1 cellular context compared by ENCODE assay signal in the genomic region with DNA sequence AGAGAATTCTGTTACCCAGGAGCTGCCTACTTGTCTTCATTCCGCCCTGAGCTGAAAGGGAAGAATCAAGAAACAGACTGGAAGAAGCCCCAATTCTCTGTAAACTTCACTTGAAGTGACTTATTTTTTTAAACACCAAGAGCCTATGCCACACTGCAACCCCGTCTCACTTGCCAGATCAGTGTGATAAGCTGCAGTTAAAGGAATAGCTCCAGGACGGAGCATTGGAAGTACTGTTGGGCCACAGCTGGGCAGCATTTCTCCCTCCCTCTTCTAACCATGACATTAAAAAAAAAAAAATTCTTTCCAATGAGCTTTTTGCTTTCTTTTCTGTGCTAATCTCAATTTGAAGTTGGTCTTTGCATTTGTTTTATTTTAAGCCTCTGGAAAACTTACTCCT.
TF ChIP-seq lines count a peak whose summit lies in the region.

No MANE protein-coding gene starts in this region.

TF ChIP-seq in GM23338, 12 proteins besides CTCF, POLR2A, EP300 and RAD21 (continued from another document):
- TF ChIP-seq REST (IDR thresholded peaks at IDR 0.05; ENCODE audit: unreplicated experiment) (no peak), CREB1 (CRISPR knock-in tag; IDR thresholded peaks at IDR 0.05; ENCODE audit: low read depth) (no peak), JUNB (IDR thresholded peaks at IDR 0.05; ENCODE audit: unreplicated experiment) (no peak), ZNF114 (CRISPR knock-in tag; IDR thresholded peaks at IDR 0.05) (no peak)
- TF ChIP-seq, protein P1, sequence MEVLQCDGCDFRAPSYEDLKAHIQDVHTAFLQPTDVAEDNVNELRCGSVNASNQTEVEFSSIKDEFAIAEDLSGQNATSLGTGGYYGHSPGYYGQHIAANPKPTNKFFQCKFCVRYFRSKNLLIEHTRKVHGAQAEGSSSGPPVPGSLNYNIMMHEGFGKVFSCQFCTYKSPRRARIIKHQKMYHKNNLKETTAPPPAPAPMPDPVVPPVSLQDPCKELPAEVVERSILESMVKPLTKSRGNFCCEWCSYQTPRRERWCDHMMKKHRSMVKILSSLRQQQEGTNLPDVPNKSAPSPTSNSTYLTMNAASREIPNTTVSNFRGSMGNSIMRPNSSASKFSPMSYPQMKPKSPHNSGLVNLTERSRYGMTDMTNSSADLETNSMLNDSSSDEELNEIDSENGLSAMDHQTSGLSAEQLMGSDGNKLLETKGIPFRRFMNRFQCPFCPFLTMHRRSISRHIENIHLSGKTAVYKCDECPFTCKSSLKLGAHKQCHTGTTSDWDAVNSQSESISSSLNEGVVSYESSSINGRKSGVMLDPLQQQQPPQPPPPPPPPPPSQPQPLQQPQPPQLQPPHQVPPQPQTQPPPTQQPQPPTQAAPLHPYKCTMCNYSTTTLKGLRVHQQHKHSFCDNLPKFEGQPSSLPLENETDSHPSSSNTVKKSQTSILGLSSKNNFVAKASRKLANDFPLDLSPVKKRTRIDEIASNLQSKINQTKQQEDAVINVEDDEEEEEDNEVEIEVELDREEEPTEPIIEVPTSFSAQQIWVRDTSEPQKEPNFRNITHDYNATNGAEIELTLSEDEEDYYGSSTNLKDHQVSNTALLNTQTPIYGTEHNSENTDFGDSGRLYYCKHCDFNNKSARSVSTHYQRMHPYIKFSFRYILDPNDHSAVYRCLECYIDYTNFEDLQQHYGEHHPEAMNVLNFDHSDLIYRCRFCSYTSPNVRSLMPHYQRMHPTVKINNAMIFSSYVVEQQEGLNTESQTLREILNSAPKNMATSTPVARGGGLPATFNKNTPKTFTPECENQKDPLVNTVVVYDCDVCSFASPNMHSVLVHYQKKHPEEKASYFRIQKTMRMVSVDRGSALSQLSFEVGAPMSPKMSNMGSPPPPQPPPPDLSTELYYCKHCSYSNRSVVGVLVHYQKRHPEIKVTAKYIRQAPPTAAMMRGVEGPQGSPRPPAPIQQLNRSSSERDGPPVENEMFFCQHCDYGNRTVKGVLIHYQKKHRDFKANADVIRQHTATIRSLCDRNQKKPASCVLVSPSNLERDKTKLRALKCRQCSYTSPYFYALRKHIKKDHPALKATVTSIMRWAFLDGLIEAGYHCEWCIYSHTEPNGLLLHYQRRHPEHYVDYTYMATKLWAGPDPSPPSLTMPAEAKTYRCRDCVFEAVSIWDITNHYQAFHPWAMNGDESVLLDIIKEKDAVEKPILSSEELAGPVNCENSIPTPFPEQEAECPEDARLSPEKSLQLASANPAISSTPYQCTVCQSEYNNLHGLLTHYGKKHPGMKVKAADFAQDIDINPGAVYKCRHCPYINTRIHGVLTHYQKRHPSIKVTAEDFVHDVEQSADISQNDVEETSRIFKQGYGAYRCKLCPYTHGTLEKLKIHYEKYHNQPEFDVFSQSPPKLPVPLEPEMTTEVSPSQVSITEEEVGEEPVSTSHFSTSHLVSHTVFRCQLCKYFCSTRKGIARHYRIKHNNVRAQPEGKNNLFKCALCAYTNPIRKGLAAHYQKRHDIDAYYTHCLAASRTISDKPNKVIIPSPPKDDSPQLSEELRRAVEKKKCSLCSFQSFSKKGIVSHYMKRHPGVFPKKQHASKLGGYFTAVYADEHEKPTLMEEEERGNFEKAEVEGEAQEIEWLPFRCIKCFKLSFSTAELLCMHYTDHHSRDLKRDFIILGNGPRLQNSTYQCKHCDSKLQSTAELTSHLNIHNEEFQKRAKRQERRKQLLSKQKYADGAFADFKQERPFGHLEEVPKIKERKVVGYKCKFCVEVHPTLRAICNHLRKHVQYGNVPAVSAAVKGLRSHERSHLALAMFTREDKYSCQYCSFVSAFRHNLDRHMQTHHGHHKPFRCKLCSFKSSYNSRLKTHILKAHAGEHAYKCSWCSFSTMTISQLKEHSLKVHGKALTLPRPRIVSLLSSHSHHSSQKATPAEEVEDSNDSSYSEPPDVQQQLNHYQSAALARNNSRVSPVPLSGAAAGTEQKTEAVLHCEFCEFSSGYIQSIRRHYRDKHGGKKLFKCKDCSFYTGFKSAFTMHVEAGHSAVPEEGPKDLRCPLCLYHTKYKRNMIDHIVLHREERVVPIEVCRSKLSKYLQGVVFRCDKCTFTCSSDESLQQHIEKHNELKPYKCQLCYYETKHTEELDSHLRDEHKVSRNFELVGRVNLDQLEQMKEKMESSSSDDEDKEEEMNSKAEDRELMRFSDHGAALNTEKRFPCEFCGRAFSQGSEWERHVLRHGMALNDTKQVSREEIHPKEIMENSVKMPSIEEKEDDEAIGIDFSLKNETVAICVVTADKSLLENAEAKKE (CRISPR knock-in tag; IDR thresholded peaks at IDR 0.05): no peak
